ENCODE assay signal across 9 cellular contexts in the genomic region with DNA sequence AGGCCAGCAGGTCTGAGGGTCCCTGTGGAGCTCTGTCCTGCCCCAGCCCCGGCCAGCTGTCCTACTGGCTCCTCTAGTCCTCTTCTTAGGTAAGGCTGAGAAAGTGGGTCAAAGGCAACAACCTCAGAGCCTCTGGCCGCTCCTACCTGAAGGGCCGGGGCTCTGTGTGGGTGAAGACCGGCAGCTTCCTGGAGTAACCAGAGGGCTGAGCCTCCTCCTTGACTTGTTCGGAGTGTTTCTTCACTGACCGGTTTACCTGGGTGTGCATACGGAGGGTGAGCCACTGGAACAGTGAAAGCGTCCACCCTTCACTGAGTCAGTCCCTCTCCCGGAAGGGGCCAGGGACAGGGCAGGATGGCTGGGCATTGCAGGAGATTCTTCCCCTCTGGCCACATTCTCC. TPM values are rescaled to one million over a fixed set of nuclear protein-coding genes. Genes with fewer than 3 reads are reported as not detected.
DNase-seq lines count a peak whose midpoint lies in the region; ATAC-seq and TF ChIP-seq lines count a peak whose summit lies in the region.
"Not testable (repeated sequence)": the region's sequence is repeated elsewhere in the genome, so short reads cannot be mapped to it uniquely, and the experiment has no call there.
"Had no signal": no experiment of that assay in that cellular context is flagged by ENCODE, and none has a peak within 500 bp of the region (broad histone marks: within the 10 kb centered on the region; RNA-seq: fewer than 3 reads in every experiment).

No MANE protein-coding gene starts in this region.

- not testable (repeated sequence) for H3K4me3 ChIP-seq in PC-9, left lung, lower lobe of right lung, lung, mucosa of descending colon, upper lobe of right lung

- H4K20me1 ChIP-seq in PC-9 (ENCODE audit: insufficient read depth), result not testable (repeated sequence)

- not testable (repeated sequence) for H3K4me2 ChIP-seq in PC-9

- not testable (repeated sequence) for H3K79me2 ChIP-seq in PC-9 (ENCODE audit: low read depth)

- H3F3A ChIP-seq in PC-9 (ENCODE audit: insufficient read depth, low read depth), result not testable (repeated sequence)

- ATAC-seq in esophagus mucosa (peak; percentile 83), left colon (peak; percentile 59), left lung (peak; percentile 76), lower lobe of right lung (peak; percentile 71 to 91), lung (ENCODE audit: insufficient read depth, low FRiP score) (peak; percentile 47), mucosa of descending colon (peak; percentile 56), upper lobe of right lung (peak; percentile 91)

- WGBS in lung, 2 donors, result no CpG with 5 or more reads among the region's 9 CpGs

- H3K36me3 ChIP-seq in PC-9 (ENCODE audit: low read depth); left lung; lower lobe of right lung; lung (ENCODE audit: control insufficient read depth in 2 of 2, insufficient read depth in 2 of 2, low read length in 2 of 2); mucosa of descending colon (ENCODE audit: low read depth); upper lobe of right lung: not testable (repeated sequence)

- POLR2A ChIA-PET in PC-9 (lab: Charles Lee; ENCODE audit: unreplicated experiment), result not testable (repeated sequence)

- TF ChIP-seq CTCF in PC-9 (conservative IDR thresholded peaks at IDR 0.05); left lung (IDR thresholded peaks at IDR 0.05); lower lobe of right lung (IDR thresholded peaks at IDR 0.05); lung (IDR thresholded peaks at IDR 0.05; ENCODE audit: control extremely low read depth, extremely low read depth); mucosa of descending colon (IDR thresholded peaks at IDR 0.05); upper lobe of right lung (IDR thresholded peaks at IDR 0.05): not testable (repeated sequence)

- not testable (repeated sequence) for H3K9me2 ChIP-seq in PC-9 (ENCODE audit: insufficient read depth)

- H3K4me1 ChIP-seq in PC-9 (replicated peaks; ENCODE audit: insufficient read depth); left lung; lower lobe of right lung; lung (ENCODE audit: control insufficient read depth in 2 of 2, insufficient read depth in 2 of 2, low read length in 2 of 2); mucosa of descending colon (ENCODE audit: low read depth); upper lobe of right lung: not testable (repeated sequence)

- H3K9me3 ChIP-seq in PC-9 (ENCODE audit: insufficient read depth, low read depth); left lung; lower lobe of right lung; lung (ENCODE audit: control insufficient read depth in 2 of 2, insufficient read depth in 1 of 2, low read length in 1 of 2); mucosa of descending colon; upper lobe of right lung: not testable (repeated sequence)

- BruUV-seq in PC-9 (replicated peaks; lab: Mats Ljungman, UMichigan), result not testable (repeated sequence)

- not testable (repeated sequence) for H2AFZ ChIP-seq in PC-9

- intact Hi-C loops in PC-9 (cut with micrococcal nuclease; ENCODE audit: unreplicated experiment); left colon (cut with DNase I, micrococcal nuclease); left lung (cut with DNase I); lower lobe of right lung (cut with DNase I); mucosa of descending colon (cut with DNase I, micrococcal nuclease); upper lobe of right lung (cut with DNase I): not testable (repeated sequence)

- CTCF ChIA-PET in PC-9 (lab: Charles Lee), result not testable (repeated sequence)

- peak overlapping the region; percentile 58; the same call in 1 of the 2 replicates for H3K27ac ChIP-seq in PC-9
- H3K27ac ChIP-seq in left lung; lower lobe of right lung; lung (ENCODE audit: low read depth in 1 of 2, low read length in 1 of 2); upper lobe of right lung: not testable (repeated sequence)

- not testable (repeated sequence) for DNase-seq in PC-9; left colon; left lung; lower lobe of right lung; lung (ENCODE audit: low spot score); mucosa of descending colon; upper lobe of right lung

- not testable (repeated sequence) for H3K27me3 ChIP-seq in PC-9 (ENCODE audit: insufficient read depth, low read depth); left lung; lower lobe of right lung (ENCODE audit: low read depth); lung (ENCODE audit: control insufficient read depth, insufficient read depth); upper lobe of right lung

RNA-seq across cellular contexts. Expression of gene SIK1, which starts 9.3 kb away (rescaled TPM):
- total RNA-seq in PC-9 (2021) (28.5 and 37.7 TPM in 2 replicates), esophagus mucosa (16.5 TPM), left colon (10 to 100 TPM in 1 of 2 donors, 1 to 10 TPM in 1; 8.0 to 30.0 TPM), left lung (10 to 100 TPM; 33.3 to 61.0 TPM), lower lobe of right lung (30.1 TPM), lung (10 to 100 TPM; 29.9 to 34.1 TPM), mucosa of descending colon (10 to 100 TPM in 1 of 3 donors, 1 to 10 TPM in 2; 5.5 to 40.5 (median 7.9) TPM), upper lobe of right lung (55.2 TPM)
- 10 to 100 TPM in 1 of 2 donors, 1 to 10 TPM in 1; 4.3 to 15.4 TPM for polyA plus RNA-seq in lung
- polyA plus RNA-seq: CD4-positive, alpha-beta memory T cell had no signal
